1 cellular context compared by ENCODE assay signal in genomic region chr16:685967-686366, GRCh38.
TF ChIP-seq lines count a peak whose summit lies in the region.

No MANE protein-coding gene starts in this region.

TF ChIP-seq in GM12878, 131 proteins besides CTCF, POLR2A, EP300 and RAD21:
- TF ChIP-seq ZNF592 (IDR thresholded peaks at IDR 0.05) = no peak
- no peak for TF ChIP-seq E2F8 (IDR thresholded peaks at IDR 0.05; ENCODE audit: low read depth, partially characterized antibody)
- TF ChIP-seq MYB (IDR thresholded peaks at IDR 0.05; ENCODE audit: borderline replicate concordance, low read depth, low read length) = no peak
- no peak for TF ChIP-seq BCLAF1 (IDR thresholded peaks at IDR 0.05)
- no peak for TF ChIP-seq CREB1 (IDR thresholded peaks at IDR 0.05; ENCODE audit: low read depth)
